6 cellular contexts compared by ENCODE assay signal in the genomic region with DNA sequence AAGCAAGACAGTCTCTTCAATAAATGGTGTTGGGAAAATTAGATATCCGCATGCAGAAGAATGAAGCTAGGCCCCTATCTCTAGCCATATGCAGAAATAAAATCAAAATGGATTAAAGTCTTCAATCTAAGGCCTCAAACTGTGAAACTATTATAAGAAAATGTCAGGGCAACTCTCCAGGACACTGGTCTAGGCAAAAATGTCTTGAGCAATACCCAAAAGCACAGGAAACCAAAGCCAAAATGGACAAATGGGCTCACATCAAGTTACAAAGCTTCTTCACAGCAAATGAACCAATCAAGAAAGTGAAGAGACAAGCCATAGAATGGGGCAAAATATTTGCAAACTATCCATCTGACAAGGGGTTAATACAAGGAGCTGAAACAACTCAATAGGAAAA.
"Had no signal": no experiment of that assay in that cellular context is flagged by ENCODE, and none has a peak within 500 bp of the region (broad histone marks: within the 10 kb centered on the region; RNA-seq: fewer than 3 reads in every experiment).

No MANE protein-coding gene starts in this region.

- H3K4me3 ChIP-seq: GM23248, HAP-1 had no signal

- DNase-seq: GM23248, GOT3, H7, HFFc6 had no signal

- H3K36me3 ChIP-seq: HAP-1 had no signal

- H3K27ac ChIP-seq: GM23248, HL-60 had no signal

- H3K9me3 ChIP-seq: HAP-1 had no signal

- H3K4me1 ChIP-seq: HAP-1 had no signal
